19 cellular contexts compared by ENCODE assay signal in genomic region chr1:222801067-222801466, GRCh38. TPM values are rescaled to one million over a fixed set of nuclear protein-coding genes. Genes with fewer than 3 reads are reported as not detected.
DNase-seq lines count a peak whose midpoint lies in the region; ATAC-seq and TF ChIP-seq lines count a peak whose summit lies in the region.
"Had no signal": no experiment of that assay in that cellular context is flagged by ENCODE, and none has a peak within 500 bp of the region (broad histone marks: within the 10 kb centered on the region; RNA-seq: fewer than 3 reads in every experiment).

No MANE protein-coding gene starts in this region.

- no peak overlapping the region for H2BK5ac ChIP-seq in mesendoderm (ENCODE audit: low read length)

- BruUV-seq in Caco-2 (replicated peaks; lab: Mats Ljungman, UMichigan): no TSS peak

- no peak overlapping the region for H3K4me2 ChIP-seq in mesendoderm (ENCODE audit: low read length)
- H3K4me2 ChIP-seq: BLaER1 had no signal

- no peak overlapping the region for H3K4me3 ChIP-seq in Caco-2 (ENCODE audit: low read depth, low read length)
- no peak overlapping the region for H3K4me3 ChIP-seq in mesendoderm (ENCODE audit: low read length)
- H3K4me3 ChIP-seq: BLaER1, HAP-1 had no signal

- peak; percentile 19 for DNase-seq in NCI-H2227 treated with DMSO at 0.1 percent for 48 hours (lab: John Stamatoyannopoulos, UW)
- DNase-seq in NCI-H2227 (lab: John Stamatoyannopoulos, UW; ENCODE audit: unreplicated experiment): no peak
- no peak for DNase-seq in Caco-2
- peak; percentile 83 for DNase-seq in NCI-H69 (lab: John Stamatoyannopoulos, UW)
- no peak for DNase-seq in mesendoderm
- no peak for DNase-seq in NCI-H2171 (lab: John Stamatoyannopoulos, UW)
- DNase-seq in omental fat pad (ENCODE audit: low spot score): no peak
- no peak for DNase-seq in DMS79 (lab: John Stamatoyannopoulos, UW)
- DNase-seq: CD4-positive, CD25-positive, alpha-beta regulatory T cell; CD8-positive, alpha-beta T cell; DMS 273 treated with DMSO at 0.1 percent for 48 hours; DMS79 treated with DMSO at 0.1 percent for 48 hours; GF-D8; GOT3 had no signal

- no peaks in the 10 kb centered on the region for H3K79me2 ChIP-seq in mesendoderm (ENCODE audit: control insufficient read depth, insufficient read depth, low read length)

- no peaks in the 10 kb centered on the region for H3K27me3 Mint-ChIP-seq in Caco-2 (ENCODE audit: insufficient read depth, unreplicated experiment)

- H3K4ac ChIP-seq in mesendoderm (ENCODE audit: low read depth, low read length): no peak overlapping the region

- intact Hi-C loops in Caco-2 (cut with micrococcal nuclease; ENCODE audit: unreplicated experiment): no loop called here

- H3K27ac ChIP-seq in mesendoderm (ENCODE audit: low read depth, low read length): no peak overlapping the region
- H3K27ac ChIP-seq: 22Rv1, BLaER1, C4-2B had no signal

- H3K4me1 Mint-ChIP-seq in Caco-2 (ENCODE audit: low read depth, unreplicated experiment): peaks cover 43% of the 10 kb centered on the region

- no peaks in the 10 kb centered on the region for H3K27me3 ChIP-seq in Caco-2 (replicated peaks; ENCODE audit: control insufficient read depth, insufficient read depth, low read length)
- H3K27me3 ChIP-seq in mesendoderm (ENCODE audit: insufficient read depth, low read length, poor library complexity): no peaks in the 10 kb centered on the region
- H3K27me3 ChIP-seq: BLaER1 had no signal

- H3K9me3 ChIP-seq in Caco-2: no peaks in the 10 kb centered on the region
- H3K9me3 ChIP-seq: HAP-1 had no signal

- H3K79me1 ChIP-seq in mesendoderm (ENCODE audit: low read length): no peaks in the 10 kb centered on the region

- POLR2A ChIA-PET in Caco-2 (lab: Charles Lee): no interaction called here

- peaks cover 39% of the 10 kb centered on the region for H3K4me1 ChIP-seq in Caco-2
- H3K4me1 ChIP-seq in mesendoderm (ENCODE audit: control insufficient read depth, low read depth, low read length): no peaks in the 10 kb centered on the region
- H3K4me1 ChIP-seq: HAP-1 had no signal

- no peak overlapping the region for H3K23ac ChIP-seq in mesendoderm (ENCODE audit: low read length)

- H3K9ac ChIP-seq in mesendoderm (ENCODE audit: low read length): no peak overlapping the region
- H3K9ac ChIP-seq: BLaER1 had no signal

- H3K56ac ChIP-seq in mesendoderm (ENCODE audit: low read length): peak overlapping the region; percentile 19

- no peak overlapping the region for H2BK120ac ChIP-seq in mesendoderm (ENCODE audit: low read depth, low read length)

- no peak overlapping the region for H2BK15ac ChIP-seq in mesendoderm (replicated peaks; ENCODE audit: low read depth)

- WGBS in mesendoderm (ENCODE audit: extremely low coverage, insufficient coverage, low lambda C conversion rate): no CpG with 5 or more reads among the region's 4 CpGs

- peak overlapping the region; percentile 75 for H3K27ac Mint-ChIP-seq in Caco-2 (ENCODE audit: unreplicated experiment)
- H3K27ac Mint-ChIP-seq: B cell; CD4-positive, CD25-positive, alpha-beta regulatory T cell; CD8-positive, alpha-beta T cell had no signal

- H3K36me3 ChIP-seq in Caco-2 (ENCODE audit: control insufficient read depth, insufficient read depth, low read length): no peaks in the 10 kb centered on the region
- H3K36me3 ChIP-seq in mesendoderm (ENCODE audit: control insufficient read depth, insufficient read depth, low read length): no peaks in the 10 kb centered on the region
- H3K36me3 ChIP-seq: BLaER1, HAP-1 had no signal

- H3K9me3 Mint-ChIP-seq in Caco-2 (ENCODE audit: unreplicated experiment): no peaks in the 10 kb centered on the region
- H3K9me3 Mint-ChIP-seq: CD4-positive, CD25-positive, alpha-beta regulatory T cell; CD8-positive, alpha-beta T cell had no signal

- CTCF ChIA-PET in Caco-2 (lab: Charles Lee): no interaction called here

- H4K8ac ChIP-seq in mesendoderm (ENCODE audit: low read depth, low read length): no peak overlapping the region

- H3K36me3 Mint-ChIP-seq in Caco-2 (ENCODE audit: insufficient read depth, unreplicated experiment): no peaks in the 10 kb centered on the region
- H3K36me3 Mint-ChIP-seq: CD4-positive, CD25-positive, alpha-beta regulatory T cell; CD8-positive, alpha-beta T cell had no signal

- H4K5ac ChIP-seq in mesendoderm (ENCODE audit: low read length): no peak overlapping the region

- no peak overlapping the region for H2AK5ac ChIP-seq in mesendoderm (ENCODE audit: low read length)

- TF ChIP-seq CTCF in Caco-2 (IDR thresholded peaks at IDR 0.05; ENCODE audit: insufficient read depth in 1 of 2, low read depth in 1 of 2, low read length in 1 of 2, severe bottlenecking in 1 of 2, unreplicated experiment in 1 of 2) (no peak), omental fat pad (IDR thresholded peaks at IDR 0.05) (no peak)

- H3K18ac ChIP-seq in mesendoderm (ENCODE audit: low read length): no peak overlapping the region

- peak overlapping the region; percentile 32 for H3K4me3 Mint-ChIP-seq in Caco-2 (ENCODE audit: unreplicated experiment)
- H3K4me3 Mint-ChIP-seq: B cell; CD4-positive, CD25-positive, alpha-beta regulatory T cell; CD8-positive, alpha-beta T cell had no signal

- no peak for ATAC-seq in omental fat pad (ENCODE audit: low FRiP score)
- ATAC-seq: CD8-positive, alpha-beta T cell had no signal

RNA-seq across cellular contexts. Expression of gene DISP1, which starts 13.8 kb away (rescaled TPM):
- total RNA-seq in Caco-2 (2022) (6.6 and 7.1 TPM in 2 replicates), omental fat pad (10 to 100 TPM; 10.1 to 59.9 (median 18.4) TPM)
- polyA plus RNA-seq in mesendoderm (2013, experiment 1 of 2): 2.2 TPM
- 2.3 TPM for polyA plus RNA-seq in mesendoderm (2013, experiment 2 of 2)

Comparison
In these comparisons a context has a peak if more than half of its experiments do, and no peak if none do; other contexts are left out.
1. DNase-seq: peak in NCI-H2227 treated with DMSO at 0.1 percent for 48 hours (single experiment) and NCI-H69 (single experiment); none in NCI-H2227 (single experiment), Caco-2 (0 of 2), mesendoderm (single experiment), NCI-H2171 (single experiment), omental fat pad (single experiment) and DMS79 (single experiment).